ENCODE assay signal across 8 cellular contexts in genomic region chr11:57530596-57531507, GRCh38. TPM values are rescaled to one million over a fixed set of nuclear protein-coding genes. Genes with fewer than 3 reads are reported as not detected.
A peak's percentile ranks its signal among the peaks of the same experiment; 100 is the strongest.
DNase-seq lines count a peak whose midpoint lies in the region; ATAC-seq, FAIRE-seq and TF ChIP-seq lines count a peak whose summit lies in the region.

A gene with protein sequence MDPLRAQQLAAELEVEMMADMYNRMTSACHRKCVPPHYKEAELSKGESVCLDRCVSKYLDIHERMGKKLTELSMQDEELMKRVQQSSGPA (minus strand): TSS chr11:57530754. CDS start chr11:57530189, 565 bp downstream.

- H3K4me2 ChIP-seq in OCI-LY7 (ENCODE audit: low read length), result peak within 1 kb of the TSS; percentile 93

- no peaks in the 10 kb centered on the region for H3K9me3 Mint-ChIP-seq in endothelial cell (ENCODE audit: unreplicated experiment)
- H3K9me3 Mint-ChIP-seq in mesothelial cell of epicardium, result no peaks in the 10 kb centered on the region

- peaks cover 31% of the 10 kb centered on the region for H3K4me1 ChIP-seq in OCI-LY7 (ENCODE audit: insufficient read depth, low read length, poor library complexity, severe bottlenecking)

- H3K27ac ChIP-seq in OCI-LY7 (ENCODE audit: low read depth, low read length, poor library complexity, severe bottlenecking), result peak within 1 kb of the TSS; percentile 74

- H2AFZ ChIP-seq in OCI-LY7 (ENCODE audit: low read length), result peak within 1 kb of the TSS; percentile 96

- TF ChIP-seq CTCF in D721Med (IDR thresholded peaks at IDR 0.05; ENCODE audit: insufficient read depth, missing control alignments), result no peak
- TF ChIP-seq CTCF in OCI-LY7 (conservative IDR thresholded peaks at IDR 0.05; ENCODE audit: low read length), result peak; percentile 32
- TF ChIP-seq CTCF in endothelial cell (IDR thresholded peaks at IDR 0.05; ENCODE audit: unreplicated experiment), result no peak
- no peak for TF ChIP-seq CTCF in mesothelial cell of epicardium (IDR thresholded peaks at IDR 0.05; ENCODE audit: unreplicated experiment)

- H3K4me3 Mint-ChIP-seq in endothelial cell (ENCODE audit: unreplicated experiment) (peak within 1 kb of the TSS; percentile 94), mesothelial cell of epicardium (peak within 1 kb of the TSS; percentile 93)

- H3K27ac Mint-ChIP-seq in endothelial cell (ENCODE audit: unreplicated experiment) (peak within 1 kb of the TSS; percentile 76), mesothelial cell of epicardium (peak within 1 kb of the TSS; percentile 93)

- H3K36me3 Mint-ChIP-seq in endothelial cell (ENCODE audit: low read depth, unreplicated experiment), result peaks cover 7% of the 10 kb centered on the region
- H3K36me3 Mint-ChIP-seq in mesothelial cell of epicardium, result no peaks in the 10 kb centered on the region

- CTCF ChIA-PET in OCI-LY7 (lab: Charles Lee; ENCODE audit: unreplicated experiment), result interaction anchor here (1.3 to 1.7 kb wide), 2 partner anchors 38 to 73 kb away, joined by 4 to 5 read pairs; no protein-coding TSS in a partner anchor

- ATAC-seq in GM21526 (IDR thresholded peaks at IDR 0.05; ENCODE audit: low FRiP score, unreplicated experiment), result peak; percentile 98

- H3K79me2 ChIP-seq in OCI-LY7 (ENCODE audit: insufficient read depth, low read depth, low read length), result peaks cover 32% of the 10 kb centered on the region

- no peaks in the 10 kb centered on the region for H3K9me2 ChIP-seq in OCI-LY7 (ENCODE audit: insufficient read depth, low read length)

- H3K36me3 ChIP-seq in OCI-LY7 (ENCODE audit: insufficient read depth, low read length), result peaks cover 41% of the 10 kb centered on the region

- intact Hi-C loops in OCI-LY7 (cut with micrococcal nuclease; ENCODE audit: unreplicated experiment), result loop anchor here (1.0 to 5.0 kb wide), 6 partner anchors 36 to 210 kb away; partner anchors contain the start of genes MED19, SELENOH, TMX2 and UBE2L6

- BruUV-seq in OCI-LY7 (replicated peaks; lab: Mats Ljungman, UMichigan), result TSS peak; percentile 93

- peaks cover 20% of the 10 kb centered on the region for H3K4me1 Mint-ChIP-seq in endothelial cell (ENCODE audit: unreplicated experiment)
- peaks cover 20% of the 10 kb centered on the region for H3K4me1 Mint-ChIP-seq in mesothelial cell of epicardium

- POLR2A ChIA-PET in OCI-LY7 (lab: Charles Lee), result interaction anchor here (0.6 to 7.2 kb wide), 6 partner anchors 12 to 118 kb away, joined by 3 to 56 read pairs (median 3); partner anchors contain the start of gene SLC43A1

- DNase-seq in D721Med (ENCODE audit: insufficient read length, low spot score) (peak; percentile 79), HuH-7.5 (ENCODE audit: low spot score) (peak; percentile 99), OCI-LY7 (ENCODE audit: low spot score) (peak; percentile 99), activated T-cell treated with anti-CD3 and anti-CD28 coated beads for 1 hour (ENCODE audit: low read depth) (peak; percentile 84), endothelial cell (ENCODE audit: low spot score) (peak; percentile 84), mesothelial cell of epicardium (ENCODE audit: low spot score in 2 of 2, unreplicated experiment in 2 of 2) (peak; percentile 80 to 89)
- peak; percentile 89 to 93 for DNase-seq in stimulated activated CD8-positive, alpha-beta memory T cell treated with anti-CD3 and anti-CD28 coated beads, Interleukin-15, amount 100 ng/mL, for 48 hours (ENCODE audit: low read depth in 2 of 2)

- H3K27me3 Mint-ChIP-seq in endothelial cell (ENCODE audit: unreplicated experiment) (peaks cover 5% of the 10 kb centered on the region), mesothelial cell of epicardium (ENCODE audit: low read depth) (peaks cover 8% of the 10 kb centered on the region)

- H3K9me3 ChIP-seq in OCI-LY7 (ENCODE audit: low read length), result no peaks in the 10 kb centered on the region

- H4K20me1 ChIP-seq in OCI-LY7 (ENCODE audit: insufficient read depth, low read length), result 0 out of 2 replicates have a peak, but pooled peaks cover 13% of the 10 kb centered on the region

- FAIRE-seq in D721Med (lab: Jason Lieb, UNC), result no peak

- H3K4me3 ChIP-seq in OCI-LY7 (ENCODE audit: low read depth, low read length, poor library complexity, severe bottlenecking), result peak within 1 kb of the TSS; percentile 97

RNA-seq across cellular contexts. Expression of the gene that starts here (rescaled TPM):
- 163 and 195 TPM in 2 replicates for total RNA-seq in OCI-LY7 (2014; rRNA removed; shearing (Covaris generic))
- total RNA-seq in OCI-LY7 (2022) (204 and 258 TPM in 2 replicates), endothelial cell (ENCODE audit: unreplicated experiment) (60.2 TPM), mesothelial cell of epicardium (41.7 to 46.3 TPM (median 44.0 TPM) in 3 replicates)

Comparison
In these comparisons a context has a peak if more than half of its experiments do, and no peak if none do; other contexts are left out.
1. Peak in every context shown above with its lines: DNase-seq, ATAC-seq, H3K4me3 ChIP-seq and H3K27ac ChIP-seq.